29 cellular contexts compared by ENCODE assay signal in genomic region chr18:79100944-79101343, GRCh38.
"Had no signal": no experiment of that assay in that cellular context is flagged by ENCODE, and none has a peak within 500 bp of the region (broad histone marks: within the 10 kb centered on the region; RNA-seq: fewer than 3 reads in every experiment).

No MANE protein-coding gene starts in this region.

- FAIRE-seq: islet of Langerhans, kidney, small intestine, urothelium cell line had no signal

- DNase-seq: hypothalamus; immature natural killer cell; kidney; left colon; left ventricle myocardium inferior; mesendoderm; naive B cell; natural killer cell; nephron progenitor cell; occipital lobe; retina; sigmoid colon; small intestine; spleen; stimulated activated CD4-positive, alpha-beta T cell treated with anti-CD3 and anti-CD28 coated beads, Interleukin-4, amount 100 ng/mL, for 24 hours; stimulated activated naive CD4-positive, alpha-beta T cell; tibial artery; trophoblast cell; upper lobe of right lung had no signal

- H3K4me3 ChIP-seq: left ventricle myocardium inferior, lung, neural progenitor cell, sigmoid colon, spleen, suprapubic skin, thoracic aorta, tibial artery, upper lobe of right lung had no signal

- H3K27me3 ChIP-seq: neural progenitor cell, neutrophil, sigmoid colon, spleen, suprapubic skin, tibial artery, upper lobe of right lung had no signal

- H3K36me3 ChIP-seq: neural progenitor cell, neutrophil, sigmoid colon, thoracic aorta, upper lobe of right lung had no signal

- H3K4me1 ChIP-seq: left ventricle myocardium inferior, neural progenitor cell, parathyroid adenoma, spleen, suprapubic skin, upper lobe of right lung had no signal

- ATAC-seq: left colon; natural killer cell; right cardiac atrium; stimulated activated effector memory CD8-positive, alpha-beta T cell treated with anti-CD3 and anti-CD28 coated beads, Interleukin-12 subunit alpha, Interleukin-12 subunit beta, amount 100 ng/mL, for 72 hours; upper lobe of right lung had no signal

- H3K27ac ChIP-seq: left ventricle myocardium inferior, neural progenitor cell, neutrophil, parathyroid adenoma, sigmoid colon, spleen, suprapubic skin, thoracic aorta, tibial artery, upper lobe of right lung had no signal

- H3K9me3 ChIP-seq: left ventricle myocardium inferior, neutrophil, sigmoid colon, suprapubic skin, thoracic aorta, tibial artery, upper lobe of right lung had no signal
